ENCODE assay signal across 1 cellular context in genomic region chr5:176772271-176773210, GRCh38.
TF ChIP-seq lines count a peak whose summit lies in the region.

No MANE protein-coding gene starts in this region.

TF ChIP-seq in K562, 482 proteins besides CTCF, POLR2A, EP300 and RAD21:
- no peak for TF ChIP-seq KDM5B (IDR thresholded peaks at IDR 0.05; ENCODE audit: insufficient replicate concordance, low read depth, low read length)
- no peak for TF ChIP-seq ZFP30 (CRISPR knock-in tag; IDR thresholded peaks at IDR 0.05; ENCODE audit: borderline replicate concordance)
- TF ChIP-seq, protein P1, sequence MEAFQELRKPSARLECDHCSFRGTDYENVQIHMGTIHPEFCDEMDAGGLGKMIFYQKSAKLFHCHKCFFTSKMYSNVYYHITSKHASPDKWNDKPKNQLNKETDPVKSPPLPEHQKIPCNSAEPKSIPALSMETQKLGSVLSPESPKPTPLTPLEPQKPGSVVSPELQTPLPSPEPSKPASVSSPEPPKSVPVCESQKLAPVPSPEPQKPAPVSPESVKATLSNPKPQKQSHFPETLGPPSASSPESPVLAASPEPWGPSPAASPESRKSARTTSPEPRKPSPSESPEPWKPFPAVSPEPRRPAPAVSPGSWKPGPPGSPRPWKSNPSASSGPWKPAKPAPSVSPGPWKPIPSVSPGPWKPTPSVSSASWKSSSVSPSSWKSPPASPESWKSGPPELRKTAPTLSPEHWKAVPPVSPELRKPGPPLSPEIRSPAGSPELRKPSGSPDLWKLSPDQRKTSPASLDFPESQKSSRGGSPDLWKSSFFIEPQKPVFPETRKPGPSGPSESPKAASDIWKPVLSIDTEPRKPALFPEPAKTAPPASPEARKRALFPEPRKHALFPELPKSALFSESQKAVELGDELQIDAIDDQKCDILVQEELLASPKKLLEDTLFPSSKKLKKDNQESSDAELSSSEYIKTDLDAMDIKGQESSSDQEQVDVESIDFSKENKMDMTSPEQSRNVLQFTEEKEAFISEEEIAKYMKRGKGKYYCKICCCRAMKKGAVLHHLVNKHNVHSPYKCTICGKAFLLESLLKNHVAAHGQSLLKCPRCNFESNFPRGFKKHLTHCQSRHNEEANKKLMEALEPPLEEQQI (IDR thresholded peaks at IDR 0.05): no peak
- TF ChIP-seq NFYB (IDR thresholded peaks at IDR 0.05; ENCODE audit: extremely low read depth, insufficient read length): peak; percentile 40
- TF ChIP-seq GABPB2 (CRISPR knock-in tag; conservative IDR thresholded peaks at IDR 0.05): no peak
- 0 out of 2 replicates have a peak, but pooled peaks have one; percentile 25 for TF ChIP-seq ZNF316 (IDR thresholded peaks at IDR 0.05)
